In the genomic region with DNA sequence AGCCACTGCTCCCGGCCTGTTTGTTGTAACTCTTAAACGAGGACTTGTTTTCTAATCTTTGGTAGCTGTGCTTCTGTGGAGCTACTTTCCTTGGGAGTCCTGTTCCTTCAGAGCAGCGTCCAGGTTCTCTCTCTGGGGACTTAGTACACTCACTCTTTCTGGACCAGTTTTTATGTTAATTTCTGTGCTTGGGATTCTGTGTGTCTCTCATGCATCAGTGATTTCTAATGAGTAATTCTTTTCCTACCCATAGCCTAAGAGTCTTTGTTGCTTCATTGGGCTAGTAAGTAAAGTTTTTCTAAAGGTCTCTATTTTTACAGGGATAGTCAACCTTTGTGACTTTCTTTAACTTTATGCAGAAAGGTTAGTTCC, we compare ENCODE assay signal across 23 cellular contexts.
DNase-seq lines count a peak whose midpoint lies in the region; ATAC-seq and TF ChIP-seq lines count a peak whose summit lies in the region.
"Had no signal": no experiment of that assay in that cellular context is flagged by ENCODE, and none has a peak within 500 bp of the region (broad histone marks: within the 10 kb centered on the region; RNA-seq: fewer than 3 reads in every experiment).

No MANE protein-coding gene starts in this region.

- H4K8ac ChIP-seq in mesenchymal stem cell (ENCODE audit: low read length), result no peak overlapping the region

- CTCF ChIA-PET in SK-N-SH (lab: Yijun Ruan, JAX), result interaction anchor here (1.6 kb wide), 1 partner anchor 187 kb away, joined by 5 read pairs; no protein-coding TSS in a partner anchor

- H2BK120ac ChIP-seq in mesenchymal stem cell (ENCODE audit: low read depth, low read length), result no peak overlapping the region

- peaks cover 14% of the 10 kb centered on the region for H3F3A ChIP-seq in SK-N-SH (replicated peaks; ENCODE audit: insufficient read depth)

- DNase-seq in Right ventricle myocardium inferior (ENCODE audit: missing footprints) (no peak), cardiac septum (ENCODE audit: low spot score) (no peak), glomerular visceral epithelial cell (ENCODE audit: extremely low spot score) (peak; percentile 23), mesenchymal stem cell (no peak), tibial nerve (ENCODE audit: low spot score in 2 of 2) (no peak), vagina (ENCODE audit: extremely low spot score in 2 of 2) (no peak), upper lobe of right lung (no peak), SK-N-SH (no peak)
- DNase-seq: activated CD4-positive, alpha-beta memory T cell treated with anti-CD3 and anti-CD28 coated beads, Interleukin-2, amount 10 ng/mL, durations not matched to agents 7 days and 5 days; activated T-cell treated with anti-CD3 and anti-CD28 coated beads for 4 hours; amniotic stem cell; caudate nucleus; islet precursor cell; natural killer cell; NCI-H1694 treated with DMSO at 0.1 percent for 48 hours; NCI-H2171 treated with DMSO at 0.1 percent for 48 hours; small intestine; testis had no signal

- no peak overlapping the region for H3K14ac ChIP-seq in mesenchymal stem cell (ENCODE audit: low read length in 2 of 2)

- no peaks in the 10 kb centered on the region for H3K4me1 ChIP-seq in mesenchymal stem cell (ENCODE audit: control insufficient read depth, insufficient read depth, low read depth, low read length)
- peaks cover 0 to 27% (median 8%) of the 10 kb centered on the region in 4 donors for H3K4me1 ChIP-seq in tibial nerve
- H3K4me1 ChIP-seq in vagina, result no peaks in the 10 kb centered on the region
- H3K4me1 ChIP-seq in upper lobe of right lung, result no peaks in the 10 kb centered on the region
- H3K4me1 ChIP-seq in SK-N-SH (ENCODE audit: control insufficient read depth in 1 of 2, insufficient read depth in 2 of 2, low read depth in 1 of 2, low read length in 1 of 2), result no peaks in the 10 kb centered on the region; a peak in 2 of 4 replicates
- H3K4me1 ChIP-seq: prostate gland had no signal

- no peak for TF ChIP-seq RAD21 in SK-N-SH (IDR thresholded peaks at IDR 0.05; ENCODE audit: low read length)

- H3K27me3 ChIP-seq in mesenchymal stem cell (ENCODE audit: control insufficient read depth in 1 of 2, insufficient read depth in 1 of 2, low read length in 2 of 2), result no peaks in the 10 kb centered on the region
- no peaks in the 10 kb centered on the region for H3K27me3 ChIP-seq in tibial nerve
- no peaks in the 10 kb centered on the region for H3K27me3 ChIP-seq in vagina
- no peaks in the 10 kb centered on the region for H3K27me3 ChIP-seq in upper lobe of right lung
- no peaks in the 10 kb centered on the region for H3K27me3 ChIP-seq in SK-N-SH (ENCODE audit: insufficient read depth)
- H3K27me3 ChIP-seq: testis had no signal

- H3K9ac ChIP-seq in mesenchymal stem cell (ENCODE audit: low read length) (peak overlapping the region; percentile 84), SK-N-SH (no peak overlapping the region)
- H3K9ac ChIP-seq: KMS-11 had no signal

- peaks cover 0 to 7% of the 10 kb centered on the region in 2 experiments for H3K36me3 ChIP-seq in mesenchymal stem cell (ENCODE audit: control insufficient read depth in 1 of 2, insufficient read depth in 2 of 2, low read depth in 1 of 2, low read length in 2 of 2)
- H3K36me3 ChIP-seq in tibial nerve, result peaks cover 0 to 3% (median 0%) of the 10 kb centered on the region in 3 donors
- peaks cover 0 to 4% of the 10 kb centered on the region in 2 donors for H3K36me3 ChIP-seq in vagina
- no peaks in the 10 kb centered on the region for H3K36me3 ChIP-seq in upper lobe of right lung
- H3K36me3 ChIP-seq in SK-N-SH (replicated peaks in 1 of 2; ENCODE audit: control insufficient read depth in 1 of 2, insufficient read depth in 2 of 2, low read length in 1 of 2), result peaks cover 0 to 20% of the 10 kb centered on the region in 2 experiments
- H3K36me3 ChIP-seq: prostate gland had no signal

- no peak overlapping the region for H2BK12ac ChIP-seq in mesenchymal stem cell (ENCODE audit: low read length in 2 of 2)

- whole genome bisulfite sequencing in mesenchymal stem cell, result 100% methylated on average over 3 of the region's 3 CpGs
- WGBS in tibial nerve, 2 donors, result 76 to 81% methylated on average over 3 of the region's 3 CpGs
- WGBS in SK-N-SH (ENCODE audit: low lambda C conversion rate), result 92% methylated on average over 3 of the region's 3 CpGs

- no peak overlapping the region for H3K18ac ChIP-seq in mesenchymal stem cell (ENCODE audit: low read depth in 1 of 2, low read length in 2 of 2)

- H3K79me1 ChIP-seq in mesenchymal stem cell (replicated peaks; ENCODE audit: low read length, poor library complexity, severe bottlenecking), result peaks cover 7% of the 10 kb centered on the region

- H3K4me2 ChIP-seq in mesenchymal stem cell (ENCODE audit: low read length, poor library complexity, severe bottlenecking), result no peak overlapping the region
- H3K4me2 ChIP-seq in SK-N-SH, result no peak overlapping the region
- H3K4me2 ChIP-seq: KMS-11 had no signal

- H3K9me3 ChIP-seq in mesenchymal stem cell (ENCODE audit: control insufficient read depth, low read length) (peaks cover 1% of the 10 kb centered on the region), tibial nerve (no peaks in the 10 kb centered on the region), vagina (no peaks in the 10 kb centered on the region), upper lobe of right lung (no peaks in the 10 kb centered on the region), SK-N-SH (no peaks in the 10 kb centered on the region)
- H3K9me3 ChIP-seq: prostate gland, testis had no signal

- intact Hi-C loops in Right ventricle myocardium inferior (cut with DNase I) (no loop called here), cardiac septum (cut with DNase I) (no loop called here), vagina (cut with DNase I) (no loop called here), upper lobe of right lung (cut with DNase I) (no loop called here)

- ATAC-seq in Right ventricle myocardium inferior, result peak; percentile 87
- ATAC-seq in upper lobe of right lung, result no peak
- ATAC-seq: GM12878; natural killer cell; stimulated activated memory B cell treated with anti-CD40 and anti-IgM and Interleukin-4, amounts not matched to agents 10 μg/mL and 1 μg/mL and 100 μg/mL, for 72 hours had no signal

- no peaks in the 10 kb centered on the region for H3K79me2 ChIP-seq in SK-N-SH (ENCODE audit: insufficient read depth)

- TF ChIP-seq EP300 in tibial nerve (IDR thresholded peaks at IDR 0.05) (no peak), SK-N-SH (IDR thresholded peaks at IDR 0.05; ENCODE audit: borderline replicate concordance in 1 of 2, low read depth in 1 of 2, low read length in 1 of 2) (no peak)

- H2AK5ac ChIP-seq in mesenchymal stem cell (ENCODE audit: low read length, severe bottlenecking), result no peak overlapping the region

- no peak overlapping the region for H3K4ac ChIP-seq in mesenchymal stem cell (ENCODE audit: low read depth in 1 of 2, low read length in 2 of 2)

- POLR2A ChIA-PET in SK-N-SH (lab: Yijun Ruan, JAX), result no interaction called here

- H2AFZ ChIP-seq in mesenchymal stem cell (ENCODE audit: low read depth, low read length) (no peak overlapping the region), SK-N-SH (ENCODE audit: low read depth) (no peak overlapping the region)

- no peak overlapping the region for H4K91ac ChIP-seq in mesenchymal stem cell (ENCODE audit: low read length)

- H3K23ac ChIP-seq in mesenchymal stem cell (ENCODE audit: low read length in 2 of 2), result no peak overlapping the region

- TF ChIP-seq POLR2A in tibial nerve (IDR thresholded peaks at IDR 0.05), result no peak
- TF ChIP-seq POLR2A in vagina (IDR thresholded peaks at IDR 0.05), result no peak

- H2BK15ac ChIP-seq in mesenchymal stem cell (ENCODE audit: low read depth, poor library complexity, severe bottlenecking), result no peak overlapping the region

- TF ChIP-seq CTCF in tibial nerve (IDR thresholded peaks at IDR 0.05) (no peak), vagina (IDR thresholded peaks at IDR 0.05) (no peak), upper lobe of right lung (IDR thresholded peaks at IDR 0.05) (no peak), SK-N-SH (IDR thresholded peaks at IDR 0.05) (no peak)

- H3K4me3 ChIP-seq in mesenchymal stem cell (ENCODE audit: insufficient read depth in 1 of 2, low read depth in 1 of 2, low read length in 2 of 2) (peak overlapping the region in 1 of 2 experiments; percentile 41), tibial nerve (no peak overlapping the region), vagina (no peak overlapping the region), upper lobe of right lung (no peak overlapping the region), SK-N-SH (ENCODE audit: low read depth in 2 of 2, low read length in 1 of 2) (no peak overlapping the region)
- H3K4me3 ChIP-seq: GM12878, prostate gland, testis had no signal

- H3K27ac ChIP-seq in mesenchymal stem cell (ENCODE audit: low read length, poor library complexity, severe bottlenecking) (no peak overlapping the region), tibial nerve (peak overlapping the region in 1 of 4 donors; percentile 13), vagina (no peak overlapping the region), upper lobe of right lung (no peak overlapping the region), SK-N-SH (ENCODE audit: low read depth in 2 of 2, low read length in 1 of 2) (no peak overlapping the region)
- H3K27ac ChIP-seq: 22Rv1, KMS-11, prostate gland, testis had no signal

- no peak overlapping the region for H2BK5ac ChIP-seq in mesenchymal stem cell (ENCODE audit: low read depth, low read length, poor library complexity, severe bottlenecking)

- no peaks in the 10 kb centered on the region for H3K9me2 ChIP-seq in SK-N-SH

- H4K20me1 ChIP-seq in SK-N-SH (ENCODE audit: insufficient read depth), result no peaks in the 10 kb centered on the region

TF ChIP-seq in SK-N-SH, 30 proteins besides CTCF, POLR2A, EP300 and RAD21 (continues in another document):
- TF ChIP-seq, protein P1, sequence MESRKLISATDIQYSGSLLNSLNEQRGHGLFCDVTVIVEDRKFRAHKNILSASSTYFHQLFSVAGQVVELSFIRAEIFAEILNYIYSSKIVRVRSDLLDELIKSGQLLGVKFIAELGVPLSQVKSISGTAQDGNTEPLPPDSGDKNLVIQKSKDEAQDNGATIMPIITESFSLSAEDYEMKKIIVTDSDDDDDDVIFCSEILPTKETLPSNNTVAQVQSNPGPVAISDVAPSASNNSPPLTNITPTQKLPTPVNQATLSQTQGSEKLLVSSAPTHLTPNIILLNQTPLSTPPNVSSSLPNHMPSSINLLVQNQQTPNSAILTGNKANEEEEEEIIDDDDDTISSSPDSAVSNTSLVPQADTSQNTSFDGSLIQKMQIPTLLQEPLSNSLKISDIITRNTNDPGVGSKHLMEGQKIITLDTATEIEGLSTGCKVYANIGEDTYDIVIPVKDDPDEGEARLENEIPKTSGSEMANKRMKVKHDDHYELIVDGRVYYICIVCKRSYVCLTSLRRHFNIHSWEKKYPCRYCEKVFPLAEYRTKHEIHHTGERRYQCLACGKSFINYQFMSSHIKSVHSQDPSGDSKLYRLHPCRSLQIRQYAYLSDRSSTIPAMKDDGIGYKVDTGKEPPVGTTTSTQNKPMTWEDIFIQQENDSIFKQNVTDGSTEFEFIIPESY (IDR thresholded peaks at IDR 0.05; ENCODE audit: borderline replicate concordance, low read depth), result no peak
- no peak for TF ChIP-seq YY1 (IDR thresholded peaks at IDR 0.05; ENCODE audit: low read depth)
- no peak for TF ChIP-seq SIN3A (IDR thresholded peaks at IDR 0.05; ENCODE audit: borderline replicate concordance, low read depth, low read length)
- no peak for TF ChIP-seq NRF1 (IDR thresholded peaks at IDR 0.05; ENCODE audit: low read depth, low read length)
- TF ChIP-seq FOXM1 (IDR thresholded peaks at IDR 0.05; ENCODE audit: low read depth), result no peak
- no peak for TF ChIP-seq FOXJ3 (CRISPR knock-in tag; IDR thresholded peaks at IDR 0.05)
